Comparison of ENCODE assay signal across 22 cellular contexts in the genomic region with DNA sequence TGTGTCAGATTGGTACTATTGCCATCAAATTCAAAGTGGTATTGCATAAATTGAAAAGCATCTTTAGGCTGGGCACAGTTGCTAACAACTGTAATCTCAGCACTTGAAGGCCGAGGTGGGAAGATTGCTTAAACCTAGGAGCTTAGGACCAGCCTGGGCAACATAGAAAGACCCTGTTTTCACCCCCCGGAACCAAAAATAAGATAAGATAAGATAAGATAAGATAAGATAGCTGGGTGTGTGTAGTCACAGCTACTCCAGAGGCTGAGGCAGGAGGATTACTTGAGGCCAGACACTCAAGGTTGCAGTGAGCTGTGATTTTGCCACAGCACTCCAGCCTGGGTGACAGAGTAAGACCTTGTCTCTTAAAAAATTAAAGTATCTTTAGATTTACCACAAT.
DNase-seq lines count a peak whose midpoint lies in the region; TF ChIP-seq lines count a peak whose summit lies in the region.
"Had no signal": no experiment of that assay in that cellular context is flagged by ENCODE, and none has a peak within 500 bp of the region (broad histone marks: within the 10 kb centered on the region; RNA-seq: fewer than 3 reads in every experiment).

No MANE protein-coding gene starts in this region.

- H3K18ac ChIP-seq in trophoblast cell (ENCODE audit: low read length): no peak overlapping the region

- H3K14ac ChIP-seq in trophoblast cell (ENCODE audit: low read length): no peak overlapping the region

- no peak overlapping the region for H3K4ac ChIP-seq in trophoblast cell (ENCODE audit: low read depth, low read length)

- H4K8ac ChIP-seq in trophoblast cell (ENCODE audit: low read depth, low read length): no peak overlapping the region

- H2AFZ ChIP-seq in trophoblast cell (ENCODE audit: insufficient read depth, low read length, poor library complexity): no peak overlapping the region

- H2BK120ac ChIP-seq in trophoblast cell (ENCODE audit: insufficient read depth, low read length, poor library complexity): no peak overlapping the region

- H3K79me2 ChIP-seq in trophoblast cell (ENCODE audit: control insufficient read depth, insufficient read depth, low read length, poor library complexity): no peaks in the 10 kb centered on the region

- H3K79me1 ChIP-seq in trophoblast cell (ENCODE audit: low read length): peaks cover 4% of the 10 kb centered on the region

- H3K23ac ChIP-seq in trophoblast cell (ENCODE audit: low read length): no peak overlapping the region

- no peak overlapping the region for H4K12ac ChIP-seq in trophoblast cell (ENCODE audit: low read depth, low read length)

- H4K91ac ChIP-seq in trophoblast cell (ENCODE audit: low read depth, low read length): no peak overlapping the region

- no peak overlapping the region for H2BK5ac ChIP-seq in trophoblast cell (ENCODE audit: low read depth, low read length, poor library complexity)

- WGBS in trophoblast cell (ENCODE audit: extremely low coverage, insufficient coverage, insufficient read length): no CpG with 5 or more reads among the region's 2 CpGs

- H3K27ac ChIP-seq in HUES6 (ENCODE audit: low read depth, low read length) (no peak overlapping the region), trophoblast cell (ENCODE audit: low read depth, low read length) (no peak overlapping the region), caudate nucleus (ENCODE audit: low read depth, low read length) (no peak overlapping the region)
- H3K27ac ChIP-seq: 22Rv1, A549, BLaER1 had no signal

- H3K27me3 ChIP-seq in HUES6 (ENCODE audit: control insufficient read depth, insufficient read depth, low read length) (no peaks in the 10 kb centered on the region), trophoblast cell (ENCODE audit: insufficient read depth, low read length) (no peaks in the 10 kb centered on the region), BE2C (no peaks in the 10 kb centered on the region)
- H3K27me3 ChIP-seq: BLaER1 had no signal

- peak; percentile 12 for DNase-seq in DMS53 (lab: John Stamatoyannopoulos, UW)
- no peak for DNase-seq in DMS53 treated with DMSO at 0.1 percent for 48 hours (lab: John Stamatoyannopoulos, UW; ENCODE audit: unreplicated experiment)
- DNase-seq in trophoblast cell: peak; percentile 16 to 56
- no peak for DNase-seq in caudate nucleus (lab: John Stamatoyannopoulos, UW)
- no peak for DNase-seq in BE2C
- DNase-seq: AML-193; C1 segment of cervical spinal cord; CD4-positive, alpha-beta memory T cell; CD4-positive, CD25-positive, alpha-beta regulatory T cell; CD8-positive, alpha-beta memory T cell; COR-L47; DMS 273 treated with DMSO at 0.1 percent for 48 hours; DMS153; DMS79; DND-41; EL; GDM1 had no signal

- peaks cover 4% of the 10 kb centered on the region for H3K4me1 ChIP-seq in HUES6 (ENCODE audit: control insufficient read depth, insufficient read depth, low read length)
- H3K4me1 ChIP-seq in trophoblast cell (ENCODE audit: control insufficient read depth in 1 of 2, insufficient read depth in 2 of 2, low read length in 2 of 2): no peaks in the 10 kb centered on the region
- H3K4me1 ChIP-seq in BE2C: no peaks in the 10 kb centered on the region
- H3K4me1 ChIP-seq: A549, BLaER1 had no signal

- H3K4me3 ChIP-seq in HUES6 (ENCODE audit: low read depth, low read length) (no peak overlapping the region), trophoblast cell (ENCODE audit: low read depth, low read length) (no peak overlapping the region), BE2C (ENCODE audit: low read depth, low read length) (no peak overlapping the region)
- H3K4me3 ChIP-seq: A549, BLaER1, GM12878 had no signal

- no peak overlapping the region for H3K4me2 ChIP-seq in trophoblast cell (ENCODE audit: low read length)
- H3K4me2 ChIP-seq: A549, BLaER1 had no signal

- H3K9ac ChIP-seq in HUES6 (ENCODE audit: low read length): peak overlapping the region; percentile 26
- H3K9ac ChIP-seq in trophoblast cell (ENCODE audit: low read length): no peak overlapping the region
- H3K9ac ChIP-seq: BLaER1 had no signal

- H3K9me3 ChIP-seq in HUES6 (ENCODE audit: control insufficient read depth, insufficient read depth, low read depth, low read length) (peaks cover 26% of the 10 kb centered on the region), trophoblast cell (ENCODE audit: insufficient read depth, low read depth, low read length) (no peaks in the 10 kb centered on the region), BE2C (no peaks in the 10 kb centered on the region; the same call in 1 of the 2 replicates)
- H3K9me3 ChIP-seq: A549, BLaER1 had no signal

- H3K36me3 ChIP-seq in HUES6 (ENCODE audit: control insufficient read depth, insufficient read depth, low read length) (no peaks in the 10 kb centered on the region; the same call in 1 of the 2 replicates), trophoblast cell (ENCODE audit: control insufficient read depth in 1 of 2, insufficient read depth in 2 of 2, low read length in 2 of 2) (no peaks in the 10 kb centered on the region), BE2C (no peaks in the 10 kb centered on the region)
- H3K36me3 ChIP-seq: BLaER1 had no signal

- H2AK5ac ChIP-seq in trophoblast cell (ENCODE audit: low read length): no peak overlapping the region

- no peak overlapping the region for H2BK12ac ChIP-seq in trophoblast cell (ENCODE audit: low read length)

- no peak for TF ChIP-seq CTCF in BE2C (IDR thresholded peaks at IDR 0.05; ENCODE audit: low read depth, low read length)

Comparison
In these comparisons a context has a peak if more than half of its experiments do, and no peak if none do; other contexts are left out.
1. DNase-seq: peak in DMS53 (single experiment) and trophoblast cell (2 of 2); none in DMS53 treated with DMSO at 0.1 percent for 48 hours (single experiment), caudate nucleus (0 of 61) and BE2C (single experiment).